ENCODE assay signal across 9 cellular contexts in the genomic region with DNA sequence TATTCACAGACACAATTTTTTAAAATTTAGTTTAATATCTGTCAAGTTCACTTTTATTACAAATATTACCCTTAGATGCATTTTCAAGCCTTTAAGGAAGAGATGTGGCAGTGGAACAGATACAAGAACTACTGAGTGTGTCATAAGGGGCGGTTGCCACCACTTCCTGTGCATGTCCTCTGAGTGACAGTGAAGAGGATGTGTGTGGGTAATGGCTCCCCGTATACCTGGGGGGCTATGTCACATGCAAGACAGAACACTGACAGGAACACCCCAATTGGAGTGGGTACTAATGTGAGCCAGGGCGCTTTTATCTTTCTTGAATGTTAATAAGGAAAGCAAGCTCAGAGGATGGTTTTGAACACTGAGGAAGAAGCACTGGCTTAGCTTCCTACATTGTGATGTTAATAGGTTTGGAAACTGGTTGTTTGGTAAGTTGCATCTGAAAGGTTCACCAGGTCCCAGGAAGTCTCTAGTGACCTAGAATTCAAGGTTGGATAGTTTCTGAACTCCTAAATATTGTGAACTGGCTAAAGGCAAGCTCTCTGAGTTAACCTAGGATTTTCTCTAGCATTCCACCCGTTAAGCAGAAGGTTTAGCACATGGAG.
A peak's percentile ranks its signal among the peaks of the same experiment; 100 is the strongest.
DNase-seq lines count a peak whose midpoint lies in the region; ATAC-seq and TF ChIP-seq lines count a peak whose summit lies in the region.
"Had no signal": no experiment of that assay in that cellular context is flagged by ENCODE, and none has a peak within 500 bp of the region (broad histone marks: within the 10 kb centered on the region; RNA-seq: fewer than 3 reads in every experiment).

No MANE protein-coding gene starts in this region.

- no peak overlapping the region for H3K9ac ChIP-seq in MM.1S (ENCODE audit: low read length)
- H3K9ac ChIP-seq: KMS-11 had no signal

- H3F3A ChIP-seq in MM.1S (ENCODE audit: insufficient read depth, low read length): no peaks in the 10 kb centered on the region

- H3K4me3 Mint-ChIP-seq in stimulated activated naive CD8-positive, alpha-beta T cell treated with anti-CD3 and anti-CD28 coated beads, Interleukin-15, amount 100 ng/mL, for 72 hours: peak overlapping the region; percentile 55 to 70

- no peaks in the 10 kb centered on the region for H3K9me2 ChIP-seq in MM.1S (replicated peaks; ENCODE audit: insufficient read depth, low read length)

- H3K27ac Mint-ChIP-seq in stimulated activated naive CD8-positive, alpha-beta T cell treated with anti-CD3 and anti-CD28 coated beads, Interleukin-15, amount 100 ng/mL, for 72 hours: peak overlapping the region; percentile 84 to 96

- no peak overlapping the region for H2AFZ ChIP-seq in MM.1S (ENCODE audit: low read length)

- no peaks in the 10 kb centered on the region for H3K9me3 Mint-ChIP-seq in stimulated activated naive CD8-positive, alpha-beta T cell treated with anti-CD3 and anti-CD28 coated beads, Interleukin-15, amount 100 ng/mL, for 72 hours

- no peak overlapping the region for H3K27ac ChIP-seq in MM.1S (ENCODE audit: low read length)
- H3K27ac ChIP-seq: KMS-11 had no signal

- H3K4me3 ChIP-seq in MM.1S (ENCODE audit: low read length): no peak overlapping the region

- H3K36me3 ChIP-seq in MM.1S (replicated peaks; ENCODE audit: insufficient read depth, low read length): no peaks in the 10 kb centered on the region

- H3K9me3 ChIP-seq in MM.1S (replicated peaks; ENCODE audit: insufficient read depth, low read length): no peaks in the 10 kb centered on the region

- TF ChIP-seq CTCF in MM.1S (IDR thresholded peaks at IDR 0.05; ENCODE audit: low read length): no peak

- no peaks in the 10 kb centered on the region for H3K79me2 ChIP-seq in MM.1S (ENCODE audit: low read length)

- H3K27me3 Mint-ChIP-seq in stimulated activated naive CD8-positive, alpha-beta T cell treated with anti-CD3 and anti-CD28 coated beads, Interleukin-15, amount 100 ng/mL, for 72 hours: no peaks in the 10 kb centered on the region

- no peaks in the 10 kb centered on the region for H4K20me1 ChIP-seq in MM.1S (ENCODE audit: insufficient read depth, low read length)

- peak; percentile 45 for DNase-seq in T-helper 9 cell
- DNase-seq in central memory CD4-positive, alpha-beta T cell: peak; percentile 80
- DNase-seq in stimulated activated naive CD8-positive, alpha-beta T cell treated with anti-CD3 and anti-CD28 coated beads, Interleukin-15, amount 100 ng/mL, for 72 hours: peak; percentile 42 to 73
- DNase-seq in MM.1S: no peak
- DNase-seq in cortex of kidney (lab: John Stamatoyannopoulos, UW): no peak
- DNase-seq in NCI-H187 treated with DMSO at 0.1 percent for 48 hours (lab: John Stamatoyannopoulos, UW): no peak

- H3K4me2 ChIP-seq in MM.1S (ENCODE audit: low read depth, low read length): no peak overlapping the region
- H3K4me2 ChIP-seq: KMS-11 had no signal

- no peaks in the 10 kb centered on the region for H3K4me1 ChIP-seq in MM.1S (ENCODE audit: low read length)

- no peaks in the 10 kb centered on the region for H3K27me3 ChIP-seq in MM.1S (replicated peaks; ENCODE audit: insufficient read depth, low read length)

- ATAC-seq in GM18870 (IDR thresholded peaks at IDR 0.05; ENCODE audit: unreplicated experiment) (peak; percentile 79), HG03025 (IDR thresholded peaks at IDR 0.05; ENCODE audit: low FRiP score, unreplicated experiment) (peak; percentile 63)
- ATAC-seq in stimulated activated naive CD8-positive, alpha-beta T cell treated with anti-CD3 and anti-CD28 coated beads, Interleukin-15, amount 100 ng/mL, for 72 hours: peak; percentile 99

- H3K4me1 Mint-ChIP-seq in stimulated activated naive CD8-positive, alpha-beta T cell treated with anti-CD3 and anti-CD28 coated beads, Interleukin-15, amount 100 ng/mL, for 72 hours: peaks cover 69% of the 10 kb centered on the region

Comparison
In these comparisons a context has a peak if more than half of its experiments do, and no peak if none do; other contexts are left out.
1. DNase-seq: peak in T-helper 9 cell (single experiment), central memory CD4-positive, alpha-beta T cell (single experiment) and stimulated activated naive CD8-positive, alpha-beta T cell treated with anti-CD3 and anti-CD28 coated beads, Interleukin-15, amount 100 ng/mL, for 72 hours (2 of 2); none in MM.1S (single experiment), cortex of kidney (single experiment) and NCI-H187 treated with DMSO at 0.1 percent for 48 hours (single experiment).
2. Peak in every context shown above with its lines, with median percentiles within 50 percentile points of each other: ATAC-seq.